In genomic region chr6:165186441-165187205, GRCh38 we compare ENCODE assay signal across 34 cellular contexts.
"Had no signal": no experiment of that assay in that cellular context is flagged by ENCODE, and none has a peak within 500 bp of the region (broad histone marks: within the 10 kb centered on the region; RNA-seq: fewer than 3 reads in every experiment).

No MANE protein-coding gene starts in this region.

- H2AFZ ChIP-seq: PC-9 had no signal

- H3K4me3 Mint-ChIP-seq: activated CD4-positive, alpha-beta memory T cell treated with anti-CD3 and anti-CD28 coated beads for 36 hours; activated CD4-positive, alpha-beta T cell treated with anti-CD3 and anti-CD28 coated beads for 36 hours; activated CD4-positive, alpha-beta T cell treated with anti-CD3 and anti-CD28 coated beads, Interleukin-2, amount 10 ng/mL, durations not matched to agents 7 days and 5 days; activated naive CD4-positive, alpha-beta T cell treated with anti-CD3 and anti-CD28 coated beads for 36 hours; activated T-cell treated with anti-CD3 and anti-CD28 coated beads, Interleukin-2, amount 50 U/mL, for 4 hours; activated T-helper 1 cell treated with anti-CD3 and anti-CD28 coated beads, Interleukin-12 subunit alpha, Interleukin-12 subunit beta, Interleukin-2, Interleukin-4 antibody, amounts not matched to agents 30 ng/mL and 10 ng/mL and 1 ng/mL, durations not matched to agents 14 hours and 24 hours and 36 hours; WTC11 had no signal

- H3K36me3 Mint-ChIP-seq: activated CD4-positive, alpha-beta memory T cell treated with anti-CD3 and anti-CD28 coated beads for 36 hours; activated naive CD4-positive, alpha-beta T cell treated with anti-CD3 and anti-CD28 coated beads, Interleukin-2, amount 50 U/mL, for 72 hours had no signal

- DNase-seq: activated CD4-positive, alpha-beta memory T cell treated with anti-CD3 and anti-CD28 coated beads for 36 hours; activated CD4-positive, alpha-beta T cell treated with anti-CD3 and anti-CD28 coated beads for 36 hours; activated CD4-positive, alpha-beta T cell treated with anti-CD3 and anti-CD28 coated beads, Interleukin-2, amount 10 ng/mL, durations not matched to agents 7 days and 5 days; activated CD8-positive, alpha-beta memory T cell treated with anti-CD3 and anti-CD28 coated beads, Interleukin-2, amount 50 U/mL, for 4 hours; activated gamma-delta T cell treated with Interleukin-2 at 50 U/mL for 16 hours; activated naive CD4-positive, alpha-beta T cell treated with anti-CD3 and anti-CD28 coated beads for 36 hours; activated T-cell treated with anti-CD3 and anti-CD28 coated beads for 4 hours; activated T-cell treated with anti-CD3 and anti-CD28 coated beads, Interleukin-2, amount 50 U/mL, for 4 hours; adrenal gland; body of pancreas; Kasumi-1; KG1; MG63; NCI-H1092; NCI-H1436 treated with DMSO at 0.1 percent for 48 hours; NCI-H1694 treated with DMSO at 0.1 percent for 48 hours; NCI-H2029; NCI-H2107; NCI-H2171; NCI-H510A; NCI-H526; NCI-H774; NK-92 treated with Interleukin-12 subunit alpha and Interleukin-12 subunit beta, amount 100 ng/mL, for 24 hours; PC-9; SIG-M5; T1000 had no signal

- H3K27me3 Mint-ChIP-seq: activated CD4-positive, alpha-beta memory T cell treated with anti-CD3 and anti-CD28 coated beads for 36 hours; activated CD4-positive, alpha-beta T cell treated with anti-CD3 and anti-CD28 coated beads for 36 hours; activated CD4-positive, alpha-beta T cell treated with anti-CD3 and anti-CD28 coated beads, Interleukin-2, amount 10 ng/mL, durations not matched to agents 7 days and 5 days had no signal

- H3K4me1 Mint-ChIP-seq: activated CD4-positive, alpha-beta T cell treated with anti-CD3 and anti-CD28 coated beads for 36 hours; activated CD4-positive, alpha-beta T cell treated with anti-CD3 and anti-CD28 coated beads, Interleukin-2, amount 10 ng/mL, durations not matched to agents 7 days and 5 days; WTC11 had no signal

- H3K36me3 ChIP-seq: adrenal gland, breast epithelium, MG63 had no signal

- H3K4me3 ChIP-seq: adrenal gland, body of pancreas, breast epithelium, MG63, PC-9, SK-N-MC had no signal

- H3K4me2 ChIP-seq: PC-9 had no signal

- H3K27me3 ChIP-seq: adrenal gland, body of pancreas, breast epithelium, MG63 had no signal

- H3K27ac ChIP-seq: adrenal gland, body of pancreas, breast epithelium, PC-9, RWPE1, SK-N-MC had no signal

- H3K27ac Mint-ChIP-seq: activated CD4-positive, alpha-beta memory T cell treated with anti-CD3 and anti-CD28 coated beads for 36 hours; activated CD4-positive, alpha-beta T cell treated with anti-CD3 and anti-CD28 coated beads for 36 hours; activated CD4-positive, alpha-beta T cell treated with anti-CD3 and anti-CD28 coated beads, Interleukin-2, amount 10 ng/mL, durations not matched to agents 7 days and 5 days; activated naive CD4-positive, alpha-beta T cell treated with anti-CD3 and anti-CD28 coated beads for 36 hours; activated naive CD4-positive, alpha-beta T cell treated with anti-CD3 and anti-CD28 coated beads, Interleukin-2, amount 50 U/mL, for 72 hours; activated T-helper 1 cell treated with anti-CD3 and anti-CD28 coated beads, Interleukin-12 subunit alpha, Interleukin-12 subunit beta, Interleukin-2, Interleukin-4 antibody, amounts not matched to agents 30 ng/mL and 10 ng/mL and 1 ng/mL, durations not matched to agents 14 hours and 24 hours and 36 hours; WTC11 had no signal

- H3K9me3 ChIP-seq: body of pancreas had no signal

- H3K4me1 ChIP-seq: adrenal gland, body of pancreas, breast epithelium had no signal

- ATAC-seq: activated CD4-positive, alpha-beta T cell treated with anti-CD3 and anti-CD28 coated beads for 36 hours; activated CD4-positive, CD25-positive, alpha-beta regulatory T cell treated with anti-CD3 and anti-CD28 coated beads, Interleukin-2, amount 50 U/mL, for 24 hours; activated naive CD4-positive, alpha-beta T cell treated with anti-CD3 and anti-CD28 coated beads, Interleukin-2, amount 50 U/mL, for 72 hours; activated T-cell treated with anti-CD3 and anti-CD28 coated beads, Interleukin-2, amount 50 U/mL, for 4 hours; body of pancreas; Right ventricle myocardium inferior; WTC11 had no signal
